Comparison of ENCODE assay signal across 3 cellular contexts in genomic region chr15:40103864-40104271, GRCh38.
TF ChIP-seq lines count a peak whose summit lies in the region.

No MANE protein-coding gene starts in this region.

TF ChIP-seq in liver, 16 proteins besides CTCF, POLR2A, EP300 and RAD21:
- TF ChIP-seq HNF4A (conservative IDR thresholded peaks at IDR 0.05), result no peak

TF ChIP-seq in HepG2, 621 proteins besides CTCF, POLR2A, EP300 and RAD21:
- TF ChIP-seq ZNF264 (CRISPR knock-in tag; IDR thresholded peaks at IDR 0.05) (no peak), ZNF839 (CRISPR knock-in tag; IDR thresholded peaks at IDR 0.05; ENCODE audit: borderline replicate concordance) (no peak), ZSCAN31 (CRISPR knock-in tag; IDR thresholded peaks at IDR 0.05; ENCODE audit: low read depth) (no peak), GTF3A (CRISPR knock-in tag; conservative IDR thresholded peaks at IDR 0.05) (no peak), ZNF7 (CRISPR knock-in tag; IDR thresholded peaks at IDR 0.05) (no peak), SRSF4 (IDR thresholded peaks at IDR 0.05; ENCODE audit: low read depth, low read length, poor library complexity, severe bottlenecking) (no peak), KDM4B (CRISPR knock-in tag; IDR thresholded peaks at IDR 0.05) (no peak), RNF219 (CRISPR knock-in tag; IDR thresholded peaks at IDR 0.05) (no peak), MED1 (CRISPR knock-in tag; IDR thresholded peaks at IDR 0.05) (no peak), KDM5A (IDR thresholded peaks at IDR 0.05; ENCODE audit: borderline replicate concordance, low read length) (no peak), MLX (CRISPR knock-in tag; IDR thresholded peaks at IDR 0.05) (no peak)

TF ChIP-seq in GM12891, 5 proteins besides CTCF, POLR2A, EP300 and RAD21:
- TF ChIP-seq POLR2AphosphoS5 (IDR thresholded peaks at IDR 0.05; ENCODE audit: low read depth, low read length) (no peak), PAX5 (IDR thresholded peaks at IDR 0.05; ENCODE audit: insufficient read depth, low read length, severe bottlenecking) (no peak), TAF1 (IDR thresholded peaks at IDR 0.05; ENCODE audit: low read depth, low read length) (no peak)
